In the genomic region with DNA sequence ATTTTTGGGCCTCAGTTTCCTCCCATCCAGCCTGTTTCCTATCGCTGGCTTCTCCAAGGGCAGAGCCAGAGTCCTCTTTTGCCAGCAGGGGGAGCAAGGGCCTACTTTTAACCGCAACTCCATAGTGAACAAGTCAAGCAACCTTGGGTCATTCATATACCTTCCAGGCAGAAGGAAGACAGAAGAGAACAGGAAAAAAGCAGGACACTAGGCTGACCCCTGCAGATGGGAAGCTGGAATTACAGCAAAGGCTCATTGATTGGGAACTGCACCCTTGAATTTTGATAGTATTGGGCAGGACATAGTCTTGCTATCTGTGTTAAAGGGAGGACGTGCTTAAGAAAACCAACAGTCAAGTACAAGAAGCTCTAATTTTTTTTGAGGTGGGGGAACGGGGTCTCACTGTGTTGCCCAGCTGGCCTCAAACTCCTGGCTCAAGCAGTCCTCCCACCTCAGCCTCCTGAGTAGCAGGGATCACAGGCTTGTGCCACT, we compare ENCODE assay signal across 8 cellular contexts. TPM values are rescaled to one million over a fixed set of nuclear protein-coding genes. Genes with fewer than 3 reads are reported as not detected.
DNase-seq lines count a peak whose midpoint lies in the region; ATAC-seq and TF ChIP-seq lines count a peak whose summit lies in the region.

No MANE protein-coding gene starts in this region.

- H3K27ac ChIP-seq in SU-DHL-6 (ENCODE audit: low read depth, low read length) (no peak overlapping the region), spleen (no peak overlapping the region)

- H4K20me1 ChIP-seq in SU-DHL-6 (ENCODE audit: low read depth, low read length), result no peaks in the 10 kb centered on the region

- H3K36me3 ChIP-seq in SU-DHL-6 (ENCODE audit: low read length), result no peaks in the 10 kb centered on the region
- H3K36me3 ChIP-seq in spleen, result peaks cover 0 to 65% (median 18%) of the 10 kb centered on the region in 6 donors

- ATAC-seq in GM21786 (IDR thresholded peaks at IDR 0.05; ENCODE audit: unreplicated experiment) (no peak), HG03565 (IDR thresholded peaks at IDR 0.05; ENCODE audit: unreplicated experiment) (no peak)

- peak; percentile 43 for DNase-seq in GM10248 (ENCODE audit: extremely low spot score)
- peak; percentile 80 for DNase-seq in NCI-H146 (lab: John Stamatoyannopoulos, UW)
- peak in 32 of 58 donors; percentile 16 to 64 (median 36) for DNase-seq in anterior cingulate cortex (lab: John Stamatoyannopoulos, UW)
- peak; percentile 41 to 60 for DNase-seq in hippocampal formation (lab: John Stamatoyannopoulos, UW)
- peak; percentile 73 for DNase-seq in spleen

- no peaks in the 10 kb centered on the region for H3F3A ChIP-seq in SU-DHL-6 (ENCODE audit: insufficient read depth)

- H3K4me3 ChIP-seq in SU-DHL-6 (ENCODE audit: insufficient read depth, low read length, poor library complexity, severe bottlenecking), result no peak overlapping the region
- no peak overlapping the region for H3K4me3 ChIP-seq in spleen

- POLR2A ChIA-PET in GM10248 (lab: Yijun Ruan, JAX), result no interaction called here

- H2AFZ ChIP-seq in SU-DHL-6 (ENCODE audit: low read depth, low read length, severe bottlenecking), result no peak overlapping the region

- H3K9me3 ChIP-seq in SU-DHL-6 (ENCODE audit: insufficient read depth, low read length) (no peaks in the 10 kb centered on the region), spleen (no peaks in the 10 kb centered on the region)

- H3K4me1 ChIP-seq in spleen, result peaks cover 0 to 40% (median 17%) of the 10 kb centered on the region in 6 donors

- CTCF ChIA-PET in GM10248 (lab: Yijun Ruan, JAX), result interaction anchor here (0.7 to 12.3 kb wide), 33 partner anchors 9 to 406 kb away, joined by 3 to 318 read pairs (median 5); no protein-coding TSS in a partner anchor

- TF ChIP-seq POLR2A in spleen (IDR thresholded peaks at IDR 0.05), result no peak

- 46 to 56% (median 53%) methylated on average over 4 of the region's 4 CpGs for WGBS in spleen, 5 donors

- H3K9me2 ChIP-seq in SU-DHL-6 (replicated peaks; ENCODE audit: insufficient read depth, low read length), result no peaks in the 10 kb centered on the region

- H3K27me3 ChIP-seq in SU-DHL-6 (ENCODE audit: low read length) (no peaks in the 10 kb centered on the region), spleen (replicated peaks in 1 of 7) (no peaks in the 10 kb centered on the region)

- intact Hi-C loops in spleen (cut with DNase I; ENCODE audit: low total_unique reads), result loop anchor here (5.0 kb wide), 2 partner anchors 164 to 176 kb away; no protein-coding TSS in a partner anchor

- TF ChIP-seq CTCF in GM10248 (IDR thresholded peaks at IDR 0.05; ENCODE audit: control extremely low read depth, extremely low read depth, low read depth, missing control alignments), result peak; percentile 63
- peak; percentile 90 for TF ChIP-seq CTCF in SU-DHL-6 (IDR thresholded peaks at IDR 0.05; ENCODE audit: insufficient read depth, low read length, poor library complexity, severe bottlenecking)
- TF ChIP-seq CTCF in spleen (IDR thresholded peaks at IDR 0.05 in 8 of 11, conservative IDR thresholded peaks at IDR 0.05 in 3 of 11), result peak; percentile 61 to 85 (median 80)

- no peaks in the 10 kb centered on the region for H3K79me2 ChIP-seq in SU-DHL-6 (ENCODE audit: insufficient read depth, low read length)

- no peak overlapping the region for H3K4me2 ChIP-seq in SU-DHL-6 (ENCODE audit: low read depth, low read length, poor library complexity, severe bottlenecking)

- H3K9ac ChIP-seq in SU-DHL-6 (ENCODE audit: low read length), result no peak overlapping the region

RNA-seq across cellular contexts. Expression of gene QRFP, which starts 30.1 kb away (rescaled TPM):
- not detected for total RNA-seq in spleen
- polyA plus RNA-seq in spleen, result under 1 TPM in 2 of 3 donors, not detected in 1; 0.13 to 0.16 TPM

RNA-seq across cellular contexts. Expression of gene ABL1, which starts 31.5 kb away (rescaled TPM):
- total RNA-seq in spleen, result 10 to 100 TPM; 36.2 to 76.7 (median 55.5) TPM
- polyA plus RNA-seq in spleen, result 10 to 100 TPM in 2 of 3 donors, 1 to 10 TPM in 1; 9.7 to 17.0 (median 11.5) TPM
